ENCODE assay signal across 8 cellular contexts in the genomic region with DNA sequence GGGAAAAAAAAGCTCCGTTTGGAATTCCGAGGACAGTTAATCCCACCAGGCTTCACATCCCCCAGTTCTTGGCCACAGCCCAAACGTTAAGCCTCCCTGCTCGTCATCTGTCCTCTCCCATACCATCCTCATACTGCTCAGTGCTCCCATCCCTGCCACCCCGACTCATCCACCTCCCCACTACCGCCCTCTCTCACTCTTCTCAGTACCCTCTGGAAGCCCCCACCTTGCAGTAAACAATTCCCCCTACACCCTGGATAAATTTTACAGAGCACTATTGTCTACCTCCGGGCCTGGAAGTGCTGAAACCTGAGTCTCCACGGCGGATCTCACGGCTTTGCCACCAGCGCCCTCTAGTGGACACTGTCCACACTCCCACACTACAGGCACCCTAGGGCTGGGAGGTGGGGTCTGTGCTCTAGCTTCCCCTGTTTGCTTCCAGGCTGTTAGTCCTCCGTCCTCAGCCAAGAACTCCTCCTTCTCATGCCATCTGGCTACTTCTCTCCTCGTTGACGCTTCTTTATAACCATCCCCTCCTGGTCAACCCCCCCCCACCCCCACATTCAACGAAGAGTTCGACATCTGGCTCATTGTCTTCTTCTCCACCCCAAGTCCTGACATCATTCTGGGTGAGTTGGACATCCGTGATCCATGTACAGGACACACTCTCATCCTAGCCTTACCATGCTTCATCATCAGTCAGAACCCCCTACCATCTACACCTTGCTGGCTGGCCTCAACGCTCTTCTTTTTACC.
A peak's percentile ranks its signal among the peaks of the same experiment; 100 is the strongest.
DNase-seq lines count a peak whose midpoint lies in the region; ATAC-seq and TF ChIP-seq lines count a peak whose summit lies in the region.

No MANE protein-coding gene starts in this region.

- TF ChIP-seq CTCF in AG10803 (conservative IDR thresholded peaks at IDR 0.05; ENCODE audit: low read length): peak; percentile 77

- H3K36me3 Mint-ChIP-seq in memory B cell: no peaks in the 10 kb centered on the region

- no peak for DNase-seq in AG10803 (ENCODE audit: low read depth)
- DNase-seq in NCI-H526 (lab: John Stamatoyannopoulos, UW): peak; percentile 59 to 86
- peak; percentile 67 to 69 for DNase-seq in activated CD4-positive, alpha-beta T cell treated with anti-CD3 and anti-CD28 coated beads, Interleukin-2, amount 50 U/mL, for 48 hours
- DNase-seq in effector CD8-positive, alpha-beta T cell (lab: John Stamatoyannopoulos, UW): peak; percentile 11
- peak; percentile 52 to 69 for DNase-seq in memory B cell (ENCODE audit: low spot score in 2 of 2)
- DNase-seq in stimulated activated CD8-positive, alpha-beta memory T cell treated with anti-CD3 and anti-CD28 coated beads, Interleukin-15, amount 100 ng/mL, for 4 hours (ENCODE audit: low read depth in 2 of 2): peak; percentile 9 to 15

- ATAC-seq in GM18873 (IDR thresholded peaks at IDR 0.05; ENCODE audit: low FRiP score, unreplicated experiment) (peak; percentile 67), HG03280 (IDR thresholded peaks at IDR 0.05; ENCODE audit: unreplicated experiment) (peak; percentile 73), memory B cell (ENCODE audit: low read depth) (peak; percentile 94)

- no peak overlapping the region for H3K4me3 Mint-ChIP-seq in memory B cell

- no peak overlapping the region for H3K4me3 ChIP-seq in AG10803 (ENCODE audit: low read length)

- peaks cover 6% of the 10 kb centered on the region for H3K4me1 Mint-ChIP-seq in memory B cell

- no peaks in the 10 kb centered on the region for H3K9me3 Mint-ChIP-seq in memory B cell

- H3K27me3 Mint-ChIP-seq in memory B cell: peaks cover 1% of the 10 kb centered on the region

- no peak overlapping the region for H3K27ac Mint-ChIP-seq in memory B cell
